In the genomic region with DNA sequence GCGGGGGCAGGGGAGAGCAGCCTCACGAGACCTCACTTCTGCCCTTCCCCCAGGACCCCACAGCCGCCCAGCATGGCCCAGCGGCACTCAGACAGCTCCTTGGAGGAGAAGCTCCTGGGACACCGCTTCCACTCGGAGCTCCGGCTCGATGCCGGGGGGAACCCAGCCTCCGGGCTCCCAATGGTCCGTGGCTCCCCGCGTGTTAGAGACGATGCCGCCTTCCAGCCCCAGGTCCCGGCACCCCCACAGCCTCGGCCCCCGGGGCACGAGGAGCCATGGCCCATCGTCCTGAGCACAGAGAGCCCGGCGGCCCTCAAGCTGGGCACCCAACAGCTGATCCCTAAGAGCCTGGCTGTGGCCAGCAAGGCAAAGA, we compare ENCODE assay signal across 26 cellular contexts. TPM values are rescaled to one million over a fixed set of nuclear protein-coding genes. Genes with fewer than 3 reads are reported as not detected.
DNase-seq lines count a peak whose midpoint lies in the region; ATAC-seq and TF ChIP-seq lines count a peak whose summit lies in the region.
"Had no signal": no experiment of that assay in that cellular context is flagged by ENCODE, and none has a peak within 500 bp of the region (broad histone marks: within the 10 kb centered on the region; RNA-seq: fewer than 3 reads in every experiment).

No MANE protein-coding gene starts in this region.

- no peak overlapping the region for H2BK120ac ChIP-seq in neuronal stem cell (ENCODE audit: low read depth, low read length)

- H2AFZ ChIP-seq in neuronal stem cell (ENCODE audit: low read length), result no peak overlapping the region

- H3K14ac ChIP-seq in neuronal stem cell (ENCODE audit: low read length), result no peak overlapping the region

- DNase-seq in Right ventricle myocardium inferior (ENCODE audit: missing footprints) (peak; percentile 37), left ventricle myocardium inferior (no peak), left ventricle myocardium superior (peak; percentile 19), neuronal stem cell (ENCODE audit: low spot score) (no peak), upper lobe of right lung (peak; percentile 60), colonic mucosa (no peak), NCI-H1694 (lab: John Stamatoyannopoulos, UW) (no peak), SW 1271 (lab: John Stamatoyannopoulos, UW) (no peak)
- DNase-seq: ACHN; CD4-positive, alpha-beta memory T cell; DMS 273 treated with DMSO at 0.1 percent for 48 hours; DMS79 treated with DMSO at 0.1 percent for 48 hours; H9; HFFc6; KG1; NCI-H1092 treated with DMSO at 0.1 percent for 48 hours; NCI-H1436 treated with DMSO at 0.1 percent for 48 hours; NCI-H2029; NCI-H226; NCI-H510A treated with DMSO at 0.1 percent for 48 hours; NCI-H748 treated with DMSO at 0.1 percent for 48 hours had no signal

- H2BK12ac ChIP-seq in neuronal stem cell (ENCODE audit: low read length), result peak overlapping the region; percentile 22

- H3K36me3 ChIP-seq in left ventricle myocardium inferior (no peaks in the 10 kb centered on the region), neuronal stem cell (replicated peaks in 1 of 2; ENCODE audit: control insufficient read depth in 2 of 2, insufficient read depth in 2 of 2, low read length in 2 of 2) (no peaks in the 10 kb centered on the region), upper lobe of right lung (no peaks in the 10 kb centered on the region), colonic mucosa (no peaks in the 10 kb centered on the region)
- H3K36me3 ChIP-seq: BLaER1 had no signal

- H3K4me1 ChIP-seq in left ventricle myocardium inferior (peaks cover 32% of the 10 kb centered on the region), neuronal stem cell (ENCODE audit: control insufficient read depth in 2 of 2, insufficient read depth in 1 of 2, low read depth in 1 of 2, low read length in 2 of 2) (peaks cover 5 to 27% of the 10 kb centered on the region in 2 donors), upper lobe of right lung (no peaks in the 10 kb centered on the region), colonic mucosa (peaks cover 14% of the 10 kb centered on the region)

- no CpG with 5 or more reads among the region's 22 CpGs for WGBS in neuronal stem cell (ENCODE audit: extremely low coverage in 2 of 2, insufficient read length in 2 of 2, insufficient replicate concordance in 1 of 2), 2 donors

- peak overlapping the region; percentile 67 for H2BK15ac ChIP-seq in neuronal stem cell (ENCODE audit: low read length)

- peak overlapping the region; percentile 57 for H3K18ac ChIP-seq in neuronal stem cell (ENCODE audit: low read length)

- no peak overlapping the region for H3K4ac ChIP-seq in neuronal stem cell (ENCODE audit: low read length)

- no peak overlapping the region for H3K27ac ChIP-seq in left ventricle myocardium inferior (replicated peaks)
- H3K27ac ChIP-seq in neuronal stem cell (replicated peaks; ENCODE audit: low read length), result no peak overlapping the region
- no peak overlapping the region for H3K27ac ChIP-seq in upper lobe of right lung
- no peak overlapping the region for H3K27ac ChIP-seq in colonic mucosa
- H3K27ac ChIP-seq: 22Rv1, BLaER1, SJSA1 had no signal

- no peak for ATAC-seq in Right ventricle myocardium inferior
- ATAC-seq in left ventricle myocardium superior, result no peak
- ATAC-seq in upper lobe of right lung, result no peak
- ATAC-seq: Panc1 had no signal

- intact Hi-C loops in Right ventricle myocardium inferior (cut with DNase I), result no loop called here
- intact Hi-C loops in left ventricle myocardium inferior (cut with micrococcal nuclease), result no loop called here
- intact Hi-C loops in left ventricle myocardium superior (cut with micrococcal nuclease), result no loop called here
- intact Hi-C loops in upper lobe of right lung (cut with DNase I), result no loop called here
- intact Hi-C loops in colonic mucosa (cut with DNase I), result no loop called here

- H3K9ac ChIP-seq in neuronal stem cell (ENCODE audit: low read depth, low read length, poor library complexity), result no peak overlapping the region
- H3K9ac ChIP-seq in colonic mucosa (ENCODE audit: low read depth in 2 of 2, low read length in 2 of 2), result no peak overlapping the region
- H3K9ac ChIP-seq: BLaER1 had no signal

- H2AK5ac ChIP-seq in neuronal stem cell (ENCODE audit: low read depth, low read length), result peak overlapping the region; percentile 89

- H3K4me3 ChIP-seq in left ventricle myocardium inferior (no peak overlapping the region), neuronal stem cell (ENCODE audit: low read length in 2 of 2) (no peak overlapping the region), upper lobe of right lung (no peak overlapping the region), colonic mucosa (no peak overlapping the region)
- H3K4me3 ChIP-seq: BLaER1, SJSA1 had no signal

- peak overlapping the region; percentile 80 for H3K23ac ChIP-seq in neuronal stem cell (ENCODE audit: low read depth, low read length, poor library complexity)

- H3K27me3 ChIP-seq in left ventricle myocardium inferior (ENCODE audit: low read depth) (no peaks in the 10 kb centered on the region), neuronal stem cell (ENCODE audit: control insufficient read depth in 3 of 3, insufficient read depth in 3 of 3, low read depth in 1 of 3, low read length in 3 of 3) (no peaks in the 10 kb centered on the region), upper lobe of right lung (no peaks in the 10 kb centered on the region), colonic mucosa (no peaks in the 10 kb centered on the region)
- H3K27me3 ChIP-seq: BLaER1, SJSA1 had no signal

- peak overlapping the region; percentile 66 for H2BK5ac ChIP-seq in neuronal stem cell (ENCODE audit: low read length)

- H3K79me1 ChIP-seq in neuronal stem cell (ENCODE audit: low read depth, low read length), result peaks cover 2% of the 10 kb centered on the region

- no peak overlapping the region for H4K8ac ChIP-seq in neuronal stem cell (ENCODE audit: low read depth, low read length)

- no peak overlapping the region for H3K4me2 ChIP-seq in neuronal stem cell (ENCODE audit: insufficient read depth, low read length, poor library complexity, severe bottlenecking)
- H3K4me2 ChIP-seq: BLaER1 had no signal

- no peak overlapping the region for H4K91ac ChIP-seq in neuronal stem cell (ENCODE audit: low read depth, low read length, poor library complexity)

- H3K9me3 ChIP-seq in left ventricle myocardium inferior (replicated peaks) (no peaks in the 10 kb centered on the region), neuronal stem cell (replicated peaks in 1 of 2; ENCODE audit: control insufficient read depth in 2 of 2, insufficient read depth in 1 of 2, low read depth in 1 of 2, low read length in 2 of 2) (no peaks in the 10 kb centered on the region), upper lobe of right lung (no peaks in the 10 kb centered on the region), colonic mucosa (no peaks in the 10 kb centered on the region)
- H3K9me3 ChIP-seq: BLaER1, Caco-2, SJSA1 had no signal

- no peak for TF ChIP-seq CTCF in left ventricle myocardium inferior (IDR thresholded peaks at IDR 0.05; ENCODE audit: borderline replicate concordance)
- no peak for TF ChIP-seq CTCF in upper lobe of right lung (IDR thresholded peaks at IDR 0.05)
- no peak for TF ChIP-seq CTCF in colonic mucosa (IDR thresholded peaks at IDR 0.05)

RNA-seq across cellular contexts. Expression of a gene that starts 8.5 kb away (rescaled TPM):
- total RNA-seq in Right ventricle myocardium inferior (1.4 TPM), left ventricle myocardium inferior (0.52 TPM), left ventricle myocardium superior (1.7 TPM), upper lobe of right lung (12.2 TPM), colonic mucosa (10 to 100 TPM; 77.3 to 90.2 TPM)
- 1.5 TPM for polyA plus RNA-seq in neuronal stem cell (2013, experiment 1 of 2)
- polyA plus RNA-seq in neuronal stem cell (2013, experiment 2 of 2), result 1.4 TPM

Comparison
In these comparisons a context has a peak if more than half of its experiments do, and no peak if none do; other contexts are left out.
1. DNase-seq: peak in Right ventricle myocardium inferior (single experiment), left ventricle myocardium superior (single experiment) and upper lobe of right lung (single experiment); none in left ventricle myocardium inferior (single experiment), neuronal stem cell (single experiment), colonic mucosa (single experiment), NCI-H1694 (single experiment) and SW 1271 (0 of 2).